Comparison of ENCODE assay signal across 1 cellular context in the genomic region with DNA sequence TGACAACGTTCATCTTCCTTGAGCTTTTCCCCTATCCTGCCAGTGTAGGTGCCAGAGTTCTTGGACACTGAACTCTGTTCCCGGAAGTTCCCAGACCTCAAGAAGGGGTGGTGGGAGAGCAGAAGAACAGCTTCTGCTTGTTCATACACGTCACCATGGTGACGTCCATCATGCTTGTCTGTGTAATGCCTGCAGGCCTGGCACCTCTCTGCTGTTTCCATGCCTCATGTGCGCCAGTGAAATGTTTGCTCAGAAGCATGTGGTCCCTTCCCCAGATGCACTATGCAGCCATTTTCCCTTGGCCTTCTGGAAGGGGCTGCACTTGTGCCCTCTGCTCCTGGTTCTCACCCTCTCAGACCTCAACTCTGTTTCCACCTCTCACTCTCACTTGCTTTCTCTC.
TF ChIP-seq lines count a peak whose summit lies in the region.

No MANE protein-coding gene starts in this region.

TF ChIP-seq in H1, 55 proteins besides CTCF, POLR2A, EP300 and RAD21:
- TF ChIP-seq RXRA (IDR thresholded peaks at IDR 0.05; ENCODE audit: insufficient read depth, low read depth, low read length) (no peak), PHF8 (conservative IDR thresholded peaks at IDR 0.05; ENCODE audit: low read depth, low read length) (no peak), SIN3A (conservative IDR thresholded peaks at IDR 0.05 in 1 of 2, IDR thresholded peaks at IDR 0.05 in 1 of 2; ENCODE audit: low read depth in 1 of 2, low read length in 2 of 2) (no peak), CBX8 (IDR thresholded peaks at IDR 0.05; ENCODE audit: borderline replicate concordance, low read depth, low read length) (no peak), ZNF274 (IDR thresholded peaks at IDR 0.05; ENCODE audit: borderline replicate concordance, extremely low read depth, low read length) (no peak), SRF (IDR thresholded peaks at IDR 0.05; ENCODE audit: low read depth, low read length) (no peak), CHD2 (IDR thresholded peaks at IDR 0.05; ENCODE audit: low read length) (no peak), NANOG (IDR thresholded peaks at IDR 0.05; ENCODE audit: insufficient read depth, low read depth, low read length, poor library complexity, severe bottlenecking) (no peak), CBX5 (IDR thresholded peaks at IDR 0.05; ENCODE audit: low read depth, low read length) (no peak)
- TF ChIP-seq, protein P1, sequence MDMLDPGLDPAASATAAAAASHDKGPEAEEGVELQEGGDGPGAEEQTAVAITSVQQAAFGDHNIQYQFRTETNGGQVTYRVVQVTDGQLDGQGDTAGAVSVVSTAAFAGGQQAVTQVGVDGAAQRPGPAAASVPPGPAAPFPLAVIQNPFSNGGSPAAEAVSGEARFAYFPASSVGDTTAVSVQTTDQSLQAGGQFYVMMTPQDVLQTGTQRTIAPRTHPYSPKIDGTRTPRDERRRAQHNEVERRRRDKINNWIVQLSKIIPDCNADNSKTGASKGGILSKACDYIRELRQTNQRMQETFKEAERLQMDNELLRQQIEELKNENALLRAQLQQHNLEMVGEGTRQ (IDR thresholded peaks at IDR 0.05; ENCODE audit: low read length) = no peak
